21 cellular contexts compared by ENCODE assay signal in the genomic region with DNA sequence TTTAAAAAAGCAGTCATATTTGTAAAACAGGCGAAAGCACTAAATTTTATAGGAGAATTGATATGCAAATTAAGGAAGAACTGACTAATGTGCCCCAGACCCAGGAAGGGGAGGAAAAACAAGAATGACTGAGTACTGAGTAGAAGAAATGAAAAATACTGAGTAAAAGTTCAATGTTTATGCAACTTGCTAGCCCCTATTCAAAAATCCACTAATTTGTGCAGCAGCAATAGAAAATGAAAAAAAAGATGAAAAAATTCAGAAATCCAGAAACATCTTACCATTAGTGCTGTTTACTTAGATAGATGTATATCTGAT. TPM values are rescaled to one million over a fixed set of nuclear protein-coding genes. Genes with fewer than 3 reads are reported as not detected.
A peak's percentile ranks its signal among the peaks of the same experiment; 100 is the strongest.
DNase-seq lines count a peak whose midpoint lies in the region; ATAC-seq and TF ChIP-seq lines count a peak whose summit lies in the region.
"Had no signal": no experiment of that assay in that cellular context is flagged by ENCODE, and none has a peak within 500 bp of the region (broad histone marks: within the 10 kb centered on the region; RNA-seq: fewer than 3 reads in every experiment).

No MANE protein-coding gene starts in this region.

- TF ChIP-seq CTCF in mesothelial cell of epicardium (IDR thresholded peaks at IDR 0.05; ENCODE audit: unreplicated experiment): no peak

- H3K9me3 Mint-ChIP-seq in activated CD8-positive, alpha-beta T cell treated with anti-CD3 and anti-CD28 coated beads, Interleukin-2, amount 10 ng/mL, durations not matched to agents 7 days and 5 days (ENCODE audit: insufficient read depth): no peaks in the 10 kb centered on the region
- no peaks in the 10 kb centered on the region for H3K9me3 Mint-ChIP-seq in mesothelial cell of epicardium
- H3K9me3 Mint-ChIP-seq: activated B cell treated with CpG ODN at 0.5 μM for 24 hours, endodermal cell, T-cell had no signal

- POLR2A ChIA-PET in activated CD8-positive, alpha-beta T cell treated with anti-CD3 and anti-CD28 coated beads, Interleukin-2, amount 10 ng/mL, durations not matched to agents 7 days and 5 days (lab: Charles Lee): interaction anchor here (4.8 kb wide), 1 partner anchor 13 kb away, joined by 20 read pairs; no protein-coding TSS in a partner anchor

- H3K27ac Mint-ChIP-seq in activated CD8-positive, alpha-beta T cell treated with anti-CD3 and anti-CD28 coated beads, Interleukin-2, amount 10 ng/mL, durations not matched to agents 7 days and 5 days: peak overlapping the region; percentile 27
- peak overlapping the region; percentile 68 for H3K27ac Mint-ChIP-seq in mesothelial cell of epicardium
- H3K27ac Mint-ChIP-seq: activated B cell treated with CpG ODN at 0.5 μM for 24 hours, endodermal cell had no signal

- H3K36me3 Mint-ChIP-seq in activated CD8-positive, alpha-beta T cell treated with anti-CD3 and anti-CD28 coated beads, Interleukin-2, amount 10 ng/mL, durations not matched to agents 7 days and 5 days (ENCODE audit: low read depth): peaks cover 47% of the 10 kb centered on the region
- no peaks in the 10 kb centered on the region for H3K36me3 Mint-ChIP-seq in mesothelial cell of epicardium

- CTCF ChIA-PET in activated CD8-positive, alpha-beta T cell treated with anti-CD3 and anti-CD28 coated beads, Interleukin-2, amount 10 ng/mL, durations not matched to agents 7 days and 5 days (lab: Charles Lee): interaction anchor here (1.2 to 2.0 kb wide), 2 partner anchors 9 to 26 kb away, joined by 3 to 4 read pairs; no protein-coding TSS in a partner anchor

- no peak for DNase-seq in activated CD4-positive, CD25-positive, alpha-beta regulatory T cell treated with anti-CD3 and anti-CD28 coated beads, Interleukin-2, amount 50 U/mL, for 72 hours
- DNase-seq in activated CD8-positive, alpha-beta T cell treated with anti-CD3 and anti-CD28 coated beads, Interleukin-2, amount 10 ng/mL, durations not matched to agents 7 days and 5 days: no peak
- no peak for DNase-seq in mesothelial cell of epicardium (ENCODE audit: low spot score in 2 of 2, unreplicated experiment in 2 of 2)
- no peak for DNase-seq in HPDE6-E6E7 (ENCODE audit: extremely low spot score)
- DNase-seq in GOT3 (lab: John Stamatoyannopoulos, UW): no peak
- DNase-seq: activated B cell treated with CpG ODN at 0.5 μM for 24 hours; endodermal cell; hypothalamus; kidney glomerular epithelial cell; MG63; midbrain; NCI-H187; NCI-H446; occipital lobe; sigmoid colon; stimulated activated CD4-positive, alpha-beta T cell treated with anti-CD3 and anti-CD28 coated beads, Interleukin-2, amount 100 ng/mL, for 24 hours; T-cell had no signal

- no peak overlapping the region for H3K4me3 Mint-ChIP-seq in activated CD8-positive, alpha-beta T cell treated with anti-CD3 and anti-CD28 coated beads, Interleukin-2, amount 10 ng/mL, durations not matched to agents 7 days and 5 days
- no peak overlapping the region for H3K4me3 Mint-ChIP-seq in mesothelial cell of epicardium
- H3K4me3 Mint-ChIP-seq: activated B cell treated with CpG ODN at 0.5 μM for 24 hours, endodermal cell had no signal

- peaks cover 48% of the 10 kb centered on the region for H3K4me1 Mint-ChIP-seq in activated CD8-positive, alpha-beta T cell treated with anti-CD3 and anti-CD28 coated beads, Interleukin-2, amount 10 ng/mL, durations not matched to agents 7 days and 5 days (ENCODE audit: low read depth)
- peaks cover 22% of the 10 kb centered on the region for H3K4me1 Mint-ChIP-seq in mesothelial cell of epicardium

- peak; percentile 25 to 36 for ATAC-seq in activated CD4-positive, CD25-positive, alpha-beta regulatory T cell treated with anti-CD3 and anti-CD28 coated beads, Interleukin-2, amount 50 U/mL, for 24 hours
- peak; percentile 19 for ATAC-seq in GM21576 (IDR thresholded peaks at IDR 0.05; ENCODE audit: unreplicated experiment)
- ATAC-seq in activated CD8-positive, alpha-beta T cell treated with anti-CD3 and anti-CD28 coated beads, Interleukin-2, amount 10 ng/mL, durations not matched to agents 7 days and 5 days: no peak
- ATAC-seq in HG03175 (IDR thresholded peaks at IDR 0.05; ENCODE audit: unreplicated experiment): no peak
- ATAC-seq: HCT116, T-cell had no signal

- H3K27me3 Mint-ChIP-seq in activated CD8-positive, alpha-beta T cell treated with anti-CD3 and anti-CD28 coated beads, Interleukin-2, amount 10 ng/mL, durations not matched to agents 7 days and 5 days (ENCODE audit: low read depth): no peaks in the 10 kb centered on the region
- no peaks in the 10 kb centered on the region for H3K27me3 Mint-ChIP-seq in mesothelial cell of epicardium (ENCODE audit: low read depth)
- H3K27me3 Mint-ChIP-seq: activated B cell treated with CpG ODN at 0.5 μM for 24 hours, T-cell had no signal

RNA-seq across cellular contexts. Expression of a gene that starts 6.1 kb away (rescaled TPM):
- total RNA-seq in activated CD8-positive, alpha-beta T cell treated with anti-CD3 and anti-CD28 coated beads, Interleukin-2, amount 10 ng/mL, durations not matched to agents 7 days and 5 days: 100 to 1,000 TPM; 116 to 119 TPM
- 123 to 126 TPM (median 124 TPM) in 3 replicates for total RNA-seq in mesothelial cell of epicardium

RNA-seq across cellular contexts. Expression of a gene that starts 26.9 kb away (rescaled TPM):
- 10 to 100 TPM; 20.7 to 22.1 TPM for total RNA-seq in activated CD8-positive, alpha-beta T cell treated with anti-CD3 and anti-CD28 coated beads, Interleukin-2, amount 10 ng/mL, durations not matched to agents 7 days and 5 days
- total RNA-seq in mesothelial cell of epicardium: 38.5 to 44.1 TPM (median 39.5 TPM) in 3 replicates

RNA-seq across cellular contexts. Expression of a gene that starts 27.1 kb away (rescaled TPM):
- 10 to 100 TPM; 66.2 to 71.1 TPM for total RNA-seq in activated CD8-positive, alpha-beta T cell treated with anti-CD3 and anti-CD28 coated beads, Interleukin-2, amount 10 ng/mL, durations not matched to agents 7 days and 5 days
- 61.1 to 66.3 TPM (median 62.4 TPM) in 3 replicates for total RNA-seq in mesothelial cell of epicardium

Comparison
In these comparisons a context has a peak if more than half of its experiments do, and no peak if none do; other contexts are left out.
1. ATAC-seq: peak in activated CD4-positive, CD25-positive, alpha-beta regulatory T cell treated with anti-CD3 and anti-CD28 coated beads, Interleukin-2, amount 50 U/mL, for 24 hours (2 of 2) and GM21576 (single experiment); none in activated CD8-positive, alpha-beta T cell treated with anti-CD3 and anti-CD28 coated beads, Interleukin-2, amount 10 ng/mL, durations not matched to agents 7 days and 5 days (single experiment) and HG03175 (single experiment).